ENCODE assay signal across 1 cellular context in genomic region chr1:10475510-10475909, GRCh38.
TF ChIP-seq lines count a peak whose summit lies in the region.

No MANE protein-coding gene starts in this region.

TF ChIP-seq in K562, 482 proteins besides CTCF, POLR2A, EP300 and RAD21 (continues in another document):
- TF ChIP-seq, protein P1, sequence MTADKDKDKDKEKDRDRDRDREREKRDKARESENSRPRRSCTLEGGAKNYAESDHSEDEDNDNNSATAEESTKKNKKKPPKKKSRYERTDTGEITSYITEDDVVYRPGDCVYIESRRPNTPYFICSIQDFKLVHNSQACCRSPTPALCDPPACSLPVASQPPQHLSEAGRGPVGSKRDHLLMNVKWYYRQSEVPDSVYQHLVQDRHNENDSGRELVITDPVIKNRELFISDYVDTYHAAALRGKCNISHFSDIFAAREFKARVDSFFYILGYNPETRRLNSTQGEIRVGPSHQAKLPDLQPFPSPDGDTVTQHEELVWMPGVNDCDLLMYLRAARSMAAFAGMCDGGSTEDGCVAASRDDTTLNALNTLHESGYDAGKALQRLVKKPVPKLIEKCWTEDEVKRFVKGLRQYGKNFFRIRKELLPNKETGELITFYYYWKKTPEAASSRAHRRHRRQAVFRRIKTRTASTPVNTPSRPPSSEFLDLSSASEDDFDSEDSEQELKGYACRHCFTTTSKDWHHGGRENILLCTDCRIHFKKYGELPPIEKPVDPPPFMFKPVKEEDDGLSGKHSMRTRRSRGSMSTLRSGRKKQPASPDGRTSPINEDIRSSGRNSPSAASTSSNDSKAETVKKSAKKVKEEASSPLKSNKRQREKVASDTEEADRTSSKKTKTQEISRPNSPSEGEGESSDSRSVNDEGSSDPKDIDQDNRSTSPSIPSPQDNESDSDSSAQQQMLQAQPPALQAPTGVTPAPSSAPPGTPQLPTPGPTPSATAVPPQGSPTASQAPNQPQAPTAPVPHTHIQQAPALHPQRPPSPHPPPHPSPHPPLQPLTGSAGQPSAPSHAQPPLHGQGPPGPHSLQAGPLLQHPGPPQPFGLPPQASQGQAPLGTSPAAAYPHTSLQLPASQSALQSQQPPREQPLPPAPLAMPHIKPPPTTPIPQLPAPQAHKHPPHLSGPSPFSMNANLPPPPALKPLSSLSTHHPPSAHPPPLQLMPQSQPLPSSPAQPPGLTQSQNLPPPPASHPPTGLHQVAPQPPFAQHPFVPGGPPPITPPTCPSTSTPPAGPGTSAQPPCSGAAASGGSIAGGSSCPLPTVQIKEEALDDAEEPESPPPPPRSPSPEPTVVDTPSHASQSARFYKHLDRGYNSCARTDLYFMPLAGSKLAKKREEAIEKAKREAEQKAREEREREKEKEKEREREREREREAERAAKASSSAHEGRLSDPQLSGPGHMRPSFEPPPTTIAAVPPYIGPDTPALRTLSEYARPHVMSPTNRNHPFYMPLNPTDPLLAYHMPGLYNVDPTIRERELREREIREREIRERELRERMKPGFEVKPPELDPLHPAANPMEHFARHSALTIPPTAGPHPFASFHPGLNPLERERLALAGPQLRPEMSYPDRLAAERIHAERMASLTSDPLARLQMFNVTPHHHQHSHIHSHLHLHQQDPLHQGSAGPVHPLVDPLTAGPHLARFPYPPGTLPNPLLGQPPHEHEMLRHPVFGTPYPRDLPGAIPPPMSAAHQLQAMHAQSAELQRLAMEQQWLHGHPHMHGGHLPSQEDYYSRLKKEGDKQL (CRISPR knock-in tag; IDR thresholded peaks at IDR 0.05; ENCODE audit: borderline replicate concordance) = 0 out of 2 replicates have a peak, but pooled peaks have one; percentile 22
- TF ChIP-seq ZNF778 (CRISPR knock-in tag; IDR thresholded peaks at IDR 0.05) (no peak), LARP7 (IDR thresholded peaks at IDR 0.05) (no peak), ZNF407 (IDR thresholded peaks at IDR 0.05; ENCODE audit: low read depth) (no peak), MECOM (CRISPR knock-in tag; IDR thresholded peaks at IDR 0.05) (no peak), POLR2G (IDR thresholded peaks at IDR 0.05; ENCODE audit: low read depth, low read length) (no peak), CXXC5 (CRISPR knock-in tag; IDR thresholded peaks at IDR 0.05) (peak; percentile 52; the same call in 1 of the 2 replicates), CHD2 (IDR thresholded peaks at IDR 0.05; ENCODE audit: low read depth, low read length) (no peak), CREB1 (IDR thresholded peaks at IDR 0.05) (no peak), CREB1 (CRISPR knock-in tag; IDR thresholded peaks at IDR 0.05) (no peak), NR4A1 (CRISPR knock-in tag; IDR thresholded peaks at IDR 0.05) (no peak), NR4A1 (tag; IDR thresholded peaks at IDR 0.05) (no peak), ZFPM2 (CRISPR knock-in tag; IDR thresholded peaks at IDR 0.05) (no peak), PRDM10 (IDR thresholded peaks at IDR 0.05; ENCODE audit: partially characterized antibody) (no peak), PTRF (tag; IDR thresholded peaks at IDR 0.05) (no peak), TCF7 (IDR thresholded peaks at IDR 0.05; ENCODE audit: borderline replicate concordance) (0 out of 2 replicates have a peak, but pooled peaks have one; percentile 23), LCOR (CRISPR knock-in tag; IDR thresholded peaks at IDR 0.05) (0 out of 2 replicates have a peak, but pooled peaks have one; percentile 37), MAZ (CRISPR knock-in tag; conservative IDR thresholded peaks at IDR 0.05 in 1 of 2, IDR thresholded peaks at IDR 0.05 in 1 of 2) (peak in 1 of 2 experiments; percentile 0; a peak in 1 of 4 replicates), SMARCA4 (IDR thresholded peaks at IDR 0.05) (0 out of 2 replicates have a peak, but pooled peaks have one; percentile 23), NFYB (IDR thresholded peaks at IDR 0.05; ENCODE audit: extremely low read depth, insufficient read length) (no peak), ZNF785 (CRISPR knock-in tag; IDR thresholded peaks at IDR 0.05) (no peak), MAFF (IDR thresholded peaks at IDR 0.05; ENCODE audit: low read length) (no peak), POLR2H (tag; IDR thresholded peaks at IDR 0.05; ENCODE audit: low read depth) (no peak), ZNF239 (CRISPR knock-in tag; IDR thresholded peaks at IDR 0.05) (peak; percentile 78; the same call in 1 of the 2 replicates), PHTF2 (CRISPR knock-in tag; IDR thresholded peaks at IDR 0.05) (no peak), PPARD (CRISPR knock-in tag; IDR thresholded peaks at IDR 0.05) (no peak), TCF7L2 (IDR thresholded peaks at IDR 0.05; ENCODE audit: low read depth, low read length) (no peak), SAP30 (IDR thresholded peaks at IDR 0.05; ENCODE audit: borderline replicate concordance, insufficient read depth, low read depth, low read length, poor library complexity, severe bottlenecking) (no peak), HNRNPK (IDR thresholded peaks at IDR 0.05; ENCODE audit: low read depth, low read length, poor library complexity, severe bottlenecking) (no peak)
- TF ChIP-seq, protein P2, sequence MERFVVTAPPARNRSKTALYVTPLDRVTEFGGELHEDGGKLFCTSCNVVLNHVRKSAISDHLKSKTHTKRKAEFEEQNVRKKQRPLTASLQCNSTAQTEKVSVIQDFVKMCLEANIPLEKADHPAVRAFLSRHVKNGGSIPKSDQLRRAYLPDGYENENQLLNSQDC (CRISPR knock-in tag; IDR thresholded peaks at IDR 0.05) = no peak
- TF ChIP-seq, protein P3, sequence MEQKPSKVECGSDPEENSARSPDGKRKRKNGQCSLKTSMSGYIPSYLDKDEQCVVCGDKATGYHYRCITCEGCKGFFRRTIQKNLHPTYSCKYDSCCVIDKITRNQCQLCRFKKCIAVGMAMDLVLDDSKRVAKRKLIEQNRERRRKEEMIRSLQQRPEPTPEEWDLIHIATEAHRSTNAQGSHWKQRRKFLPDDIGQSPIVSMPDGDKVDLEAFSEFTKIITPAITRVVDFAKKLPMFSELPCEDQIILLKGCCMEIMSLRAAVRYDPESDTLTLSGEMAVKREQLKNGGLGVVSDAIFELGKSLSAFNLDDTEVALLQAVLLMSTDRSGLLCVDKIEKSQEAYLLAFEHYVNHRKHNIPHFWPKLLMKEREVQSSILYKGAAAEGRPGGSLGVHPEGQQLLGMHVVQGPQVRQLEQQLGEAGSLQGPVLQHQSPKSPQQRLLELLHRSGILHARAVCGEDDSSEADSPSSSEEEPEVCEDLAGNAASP (IDR thresholded peaks at IDR 0.05) = no peak
- TF ChIP-seq, protein P4, sequence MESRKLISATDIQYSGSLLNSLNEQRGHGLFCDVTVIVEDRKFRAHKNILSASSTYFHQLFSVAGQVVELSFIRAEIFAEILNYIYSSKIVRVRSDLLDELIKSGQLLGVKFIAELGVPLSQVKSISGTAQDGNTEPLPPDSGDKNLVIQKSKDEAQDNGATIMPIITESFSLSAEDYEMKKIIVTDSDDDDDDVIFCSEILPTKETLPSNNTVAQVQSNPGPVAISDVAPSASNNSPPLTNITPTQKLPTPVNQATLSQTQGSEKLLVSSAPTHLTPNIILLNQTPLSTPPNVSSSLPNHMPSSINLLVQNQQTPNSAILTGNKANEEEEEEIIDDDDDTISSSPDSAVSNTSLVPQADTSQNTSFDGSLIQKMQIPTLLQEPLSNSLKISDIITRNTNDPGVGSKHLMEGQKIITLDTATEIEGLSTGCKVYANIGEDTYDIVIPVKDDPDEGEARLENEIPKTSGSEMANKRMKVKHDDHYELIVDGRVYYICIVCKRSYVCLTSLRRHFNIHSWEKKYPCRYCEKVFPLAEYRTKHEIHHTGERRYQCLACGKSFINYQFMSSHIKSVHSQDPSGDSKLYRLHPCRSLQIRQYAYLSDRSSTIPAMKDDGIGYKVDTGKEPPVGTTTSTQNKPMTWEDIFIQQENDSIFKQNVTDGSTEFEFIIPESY (CRISPR knock-in tag; IDR thresholded peaks at IDR 0.05) = 0 out of 2 replicates have a peak, but pooled peaks have one; percentile 17
- TF ChIP-seq, protein P5, sequence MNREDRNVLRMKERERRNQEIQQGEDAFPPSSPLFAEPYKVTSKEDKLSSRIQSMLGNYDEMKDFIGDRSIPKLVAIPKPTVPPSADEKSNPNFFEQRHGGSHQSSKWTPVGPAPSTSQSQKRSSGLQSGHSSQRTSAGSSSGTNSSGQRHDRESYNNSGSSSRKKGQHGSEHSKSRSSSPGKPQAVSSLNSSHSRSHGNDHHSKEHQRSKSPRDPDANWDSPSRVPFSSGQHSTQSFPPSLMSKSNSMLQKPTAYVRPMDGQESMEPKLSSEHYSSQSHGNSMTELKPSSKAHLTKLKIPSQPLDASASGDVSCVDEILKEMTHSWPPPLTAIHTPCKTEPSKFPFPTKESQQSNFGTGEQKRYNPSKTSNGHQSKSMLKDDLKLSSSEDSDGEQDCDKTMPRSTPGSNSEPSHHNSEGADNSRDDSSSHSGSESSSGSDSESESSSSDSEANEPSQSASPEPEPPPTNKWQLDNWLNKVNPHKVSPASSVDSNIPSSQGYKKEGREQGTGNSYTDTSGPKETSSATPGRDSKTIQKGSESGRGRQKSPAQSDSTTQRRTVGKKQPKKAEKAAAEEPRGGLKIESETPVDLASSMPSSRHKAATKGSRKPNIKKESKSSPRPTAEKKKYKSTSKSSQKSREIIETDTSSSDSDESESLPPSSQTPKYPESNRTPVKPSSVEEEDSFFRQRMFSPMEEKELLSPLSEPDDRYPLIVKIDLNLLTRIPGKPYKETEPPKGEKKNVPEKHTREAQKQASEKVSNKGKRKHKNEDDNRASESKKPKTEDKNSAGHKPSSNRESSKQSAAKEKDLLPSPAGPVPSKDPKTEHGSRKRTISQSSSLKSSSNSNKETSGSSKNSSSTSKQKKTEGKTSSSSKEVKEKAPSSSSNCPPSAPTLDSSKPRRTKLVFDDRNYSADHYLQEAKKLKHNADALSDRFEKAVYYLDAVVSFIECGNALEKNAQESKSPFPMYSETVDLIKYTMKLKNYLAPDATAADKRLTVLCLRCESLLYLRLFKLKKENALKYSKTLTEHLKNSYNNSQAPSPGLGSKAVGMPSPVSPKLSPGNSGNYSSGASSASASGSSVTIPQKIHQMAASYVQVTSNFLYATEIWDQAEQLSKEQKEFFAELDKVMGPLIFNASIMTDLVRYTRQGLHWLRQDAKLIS (CRISPR knock-in tag; IDR thresholded peaks at IDR 0.05) = peak; percentile 30; the same call in 1 of the 2 replicates
